ENCODE assay signal across 13 cellular contexts in the genomic region with DNA sequence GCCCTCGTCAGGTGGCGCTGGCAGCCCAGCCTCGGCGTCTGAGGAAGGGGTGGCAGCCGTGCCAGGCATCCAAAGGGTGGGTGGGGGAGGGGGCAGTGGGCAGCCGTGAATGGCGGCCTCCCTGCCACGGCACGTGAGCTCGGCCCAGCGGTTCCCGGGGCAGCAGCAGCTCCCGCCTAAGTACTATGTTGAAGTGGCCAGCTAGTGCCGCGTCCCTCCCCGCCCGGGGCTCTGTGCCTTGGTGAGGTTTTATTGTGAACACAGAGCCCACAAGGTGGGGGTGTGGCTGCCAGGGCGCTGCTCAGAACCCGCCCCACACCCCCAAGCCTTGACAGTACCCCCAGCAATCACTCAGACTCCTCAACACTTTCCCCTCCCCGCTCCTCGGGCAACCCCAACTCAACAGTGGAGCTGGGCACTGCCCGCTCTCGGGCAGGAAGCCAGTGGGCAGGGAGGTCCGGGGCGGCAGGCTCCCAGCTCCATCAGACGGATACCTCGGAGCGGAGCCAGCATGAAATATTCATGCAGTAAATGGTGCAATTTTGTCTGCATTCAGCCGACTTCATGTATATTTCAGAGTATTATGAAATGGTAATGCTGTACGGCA.
"Had no signal": no experiment of that assay in that cellular context is flagged by ENCODE, and none has a peak within 500 bp of the region (broad histone marks: within the 10 kb centered on the region; RNA-seq: fewer than 3 reads in every experiment).

No MANE protein-coding gene starts in this region.

- ATAC-seq: activated CD4-positive, alpha-beta T cell treated with anti-CD3 and anti-CD28 coated beads for 36 hours had no signal

- H3K9me3 Mint-ChIP-seq: activated CD4-positive, alpha-beta memory T cell treated with anti-CD3 and anti-CD28 coated beads for 36 hours; activated T-cell treated with anti-CD3 and anti-CD28 coated beads, Interleukin-2, amount 50 U/mL, for 24 hours; nephron progenitor cell had no signal

- H3K36me3 Mint-ChIP-seq: activated CD4-positive, alpha-beta memory T cell treated with anti-CD3 and anti-CD28 coated beads for 36 hours had no signal

- H3K27me3 Mint-ChIP-seq: activated CD4-positive, alpha-beta T cell treated with anti-CD3 and anti-CD28 coated beads for 36 hours had no signal

- H3K4me3 Mint-ChIP-seq: activated CD4-positive, alpha-beta memory T cell treated with anti-CD3 and anti-CD28 coated beads for 36 hours; activated CD4-positive, alpha-beta T cell treated with anti-CD3 and anti-CD28 coated beads for 36 hours; activated T-cell treated with anti-CD3 and anti-CD28 coated beads, Interleukin-2, amount 50 U/mL, for 24 hours; nephron progenitor cell had no signal

- H3K27ac Mint-ChIP-seq: activated CD4-positive, alpha-beta memory T cell treated with anti-CD3 and anti-CD28 coated beads for 36 hours; activated CD4-positive, alpha-beta T cell treated with anti-CD3 and anti-CD28 coated beads for 36 hours; activated T-cell treated with anti-CD3 and anti-CD28 coated beads, Interleukin-2, amount 50 U/mL, for 24 hours; nephron progenitor cell had no signal

- H3K4me1 Mint-ChIP-seq: activated CD4-positive, alpha-beta T cell treated with anti-CD3 and anti-CD28 coated beads for 36 hours had no signal

- DNase-seq: activated CD4-positive, alpha-beta memory T cell treated with anti-CD3 and anti-CD28 coated beads for 36 hours; activated CD4-positive, alpha-beta T cell treated with anti-CD3 and anti-CD28 coated beads for 36 hours; activated naive CD4-positive, alpha-beta T cell treated with anti-CD3 and anti-CD28 coated beads, Interleukin-2, amount 50 U/mL, for 16 hours; activated T-cell treated with anti-CD3 and anti-CD28 coated beads, Interleukin-2, amount 50 U/mL, for 24 hours; erythroblast; hippocampal formation; mesendoderm; nephron progenitor cell; stimulated activated CD4-positive, alpha-beta T cell treated with anti-CD3 and anti-CD28 coated beads, Interleukin-4, amount 100 ng/mL, for 4 hours; stimulated activated CD8-positive, alpha-beta memory T cell treated with anti-CD3 and anti-CD28 coated beads, Interleukin-4, amount 100 ng/mL, for 48 hours; stimulated activated naive CD4-positive, alpha-beta T cell treated with Interleukin-2 at 50 U/mL for 16 hours; trophoblast cell; WERI-Rb-1 had no signal
